Comparison of ENCODE assay signal across 1 cellular context in the genomic region with DNA sequence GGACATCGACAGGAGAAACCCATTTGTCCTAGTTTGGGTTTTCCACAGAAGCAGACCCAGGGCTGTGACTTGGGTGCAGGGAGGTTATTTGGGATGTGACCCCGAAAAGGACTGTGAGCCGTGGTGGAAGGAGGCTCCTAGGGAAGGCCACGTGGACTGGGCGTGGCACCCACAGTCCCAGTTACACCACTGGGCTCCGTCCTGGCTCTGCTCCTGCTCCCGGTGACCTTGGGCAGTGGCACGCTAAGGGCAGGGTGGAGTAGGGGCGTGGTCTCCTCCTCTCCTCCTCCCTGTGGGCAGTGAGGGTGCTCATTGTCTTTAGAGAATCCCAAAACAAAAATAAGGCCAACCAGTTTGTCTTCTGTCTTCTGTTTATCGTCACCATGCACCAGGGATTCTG.
TF ChIP-seq lines count a peak whose summit lies in the region.

No MANE protein-coding gene starts in this region.

TF ChIP-seq in GM23338, 12 proteins besides CTCF, POLR2A, EP300 and RAD21 (continued from another document):
- TF ChIP-seq, protein P1, sequence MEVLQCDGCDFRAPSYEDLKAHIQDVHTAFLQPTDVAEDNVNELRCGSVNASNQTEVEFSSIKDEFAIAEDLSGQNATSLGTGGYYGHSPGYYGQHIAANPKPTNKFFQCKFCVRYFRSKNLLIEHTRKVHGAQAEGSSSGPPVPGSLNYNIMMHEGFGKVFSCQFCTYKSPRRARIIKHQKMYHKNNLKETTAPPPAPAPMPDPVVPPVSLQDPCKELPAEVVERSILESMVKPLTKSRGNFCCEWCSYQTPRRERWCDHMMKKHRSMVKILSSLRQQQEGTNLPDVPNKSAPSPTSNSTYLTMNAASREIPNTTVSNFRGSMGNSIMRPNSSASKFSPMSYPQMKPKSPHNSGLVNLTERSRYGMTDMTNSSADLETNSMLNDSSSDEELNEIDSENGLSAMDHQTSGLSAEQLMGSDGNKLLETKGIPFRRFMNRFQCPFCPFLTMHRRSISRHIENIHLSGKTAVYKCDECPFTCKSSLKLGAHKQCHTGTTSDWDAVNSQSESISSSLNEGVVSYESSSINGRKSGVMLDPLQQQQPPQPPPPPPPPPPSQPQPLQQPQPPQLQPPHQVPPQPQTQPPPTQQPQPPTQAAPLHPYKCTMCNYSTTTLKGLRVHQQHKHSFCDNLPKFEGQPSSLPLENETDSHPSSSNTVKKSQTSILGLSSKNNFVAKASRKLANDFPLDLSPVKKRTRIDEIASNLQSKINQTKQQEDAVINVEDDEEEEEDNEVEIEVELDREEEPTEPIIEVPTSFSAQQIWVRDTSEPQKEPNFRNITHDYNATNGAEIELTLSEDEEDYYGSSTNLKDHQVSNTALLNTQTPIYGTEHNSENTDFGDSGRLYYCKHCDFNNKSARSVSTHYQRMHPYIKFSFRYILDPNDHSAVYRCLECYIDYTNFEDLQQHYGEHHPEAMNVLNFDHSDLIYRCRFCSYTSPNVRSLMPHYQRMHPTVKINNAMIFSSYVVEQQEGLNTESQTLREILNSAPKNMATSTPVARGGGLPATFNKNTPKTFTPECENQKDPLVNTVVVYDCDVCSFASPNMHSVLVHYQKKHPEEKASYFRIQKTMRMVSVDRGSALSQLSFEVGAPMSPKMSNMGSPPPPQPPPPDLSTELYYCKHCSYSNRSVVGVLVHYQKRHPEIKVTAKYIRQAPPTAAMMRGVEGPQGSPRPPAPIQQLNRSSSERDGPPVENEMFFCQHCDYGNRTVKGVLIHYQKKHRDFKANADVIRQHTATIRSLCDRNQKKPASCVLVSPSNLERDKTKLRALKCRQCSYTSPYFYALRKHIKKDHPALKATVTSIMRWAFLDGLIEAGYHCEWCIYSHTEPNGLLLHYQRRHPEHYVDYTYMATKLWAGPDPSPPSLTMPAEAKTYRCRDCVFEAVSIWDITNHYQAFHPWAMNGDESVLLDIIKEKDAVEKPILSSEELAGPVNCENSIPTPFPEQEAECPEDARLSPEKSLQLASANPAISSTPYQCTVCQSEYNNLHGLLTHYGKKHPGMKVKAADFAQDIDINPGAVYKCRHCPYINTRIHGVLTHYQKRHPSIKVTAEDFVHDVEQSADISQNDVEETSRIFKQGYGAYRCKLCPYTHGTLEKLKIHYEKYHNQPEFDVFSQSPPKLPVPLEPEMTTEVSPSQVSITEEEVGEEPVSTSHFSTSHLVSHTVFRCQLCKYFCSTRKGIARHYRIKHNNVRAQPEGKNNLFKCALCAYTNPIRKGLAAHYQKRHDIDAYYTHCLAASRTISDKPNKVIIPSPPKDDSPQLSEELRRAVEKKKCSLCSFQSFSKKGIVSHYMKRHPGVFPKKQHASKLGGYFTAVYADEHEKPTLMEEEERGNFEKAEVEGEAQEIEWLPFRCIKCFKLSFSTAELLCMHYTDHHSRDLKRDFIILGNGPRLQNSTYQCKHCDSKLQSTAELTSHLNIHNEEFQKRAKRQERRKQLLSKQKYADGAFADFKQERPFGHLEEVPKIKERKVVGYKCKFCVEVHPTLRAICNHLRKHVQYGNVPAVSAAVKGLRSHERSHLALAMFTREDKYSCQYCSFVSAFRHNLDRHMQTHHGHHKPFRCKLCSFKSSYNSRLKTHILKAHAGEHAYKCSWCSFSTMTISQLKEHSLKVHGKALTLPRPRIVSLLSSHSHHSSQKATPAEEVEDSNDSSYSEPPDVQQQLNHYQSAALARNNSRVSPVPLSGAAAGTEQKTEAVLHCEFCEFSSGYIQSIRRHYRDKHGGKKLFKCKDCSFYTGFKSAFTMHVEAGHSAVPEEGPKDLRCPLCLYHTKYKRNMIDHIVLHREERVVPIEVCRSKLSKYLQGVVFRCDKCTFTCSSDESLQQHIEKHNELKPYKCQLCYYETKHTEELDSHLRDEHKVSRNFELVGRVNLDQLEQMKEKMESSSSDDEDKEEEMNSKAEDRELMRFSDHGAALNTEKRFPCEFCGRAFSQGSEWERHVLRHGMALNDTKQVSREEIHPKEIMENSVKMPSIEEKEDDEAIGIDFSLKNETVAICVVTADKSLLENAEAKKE (CRISPR knock-in tag; IDR thresholded peaks at IDR 0.05) = no peak
- TF ChIP-seq, protein P2, sequence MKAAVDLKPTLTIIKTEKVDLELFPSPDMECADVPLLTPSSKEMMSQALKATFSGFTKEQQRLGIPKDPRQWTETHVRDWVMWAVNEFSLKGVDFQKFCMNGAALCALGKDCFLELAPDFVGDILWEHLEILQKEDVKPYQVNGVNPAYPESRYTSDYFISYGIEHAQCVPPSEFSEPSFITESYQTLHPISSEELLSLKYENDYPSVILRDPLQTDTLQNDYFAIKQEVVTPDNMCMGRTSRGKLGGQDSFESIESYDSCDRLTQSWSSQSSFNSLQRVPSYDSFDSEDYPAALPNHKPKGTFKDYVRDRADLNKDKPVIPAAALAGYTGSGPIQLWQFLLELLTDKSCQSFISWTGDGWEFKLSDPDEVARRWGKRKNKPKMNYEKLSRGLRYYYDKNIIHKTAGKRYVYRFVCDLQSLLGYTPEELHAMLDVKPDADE (IDR thresholded peaks at IDR 0.05) = no peak
- TF ChIP-seq EZH2phosphoT487 (IDR thresholded peaks at IDR 0.05; ENCODE audit: unreplicated experiment) (no peak), ZNF114 (CRISPR knock-in tag; IDR thresholded peaks at IDR 0.05) (no peak), POLR2AphosphoS5 (IDR thresholded peaks at IDR 0.05; ENCODE audit: low read depth) (no peak), JUNB (IDR thresholded peaks at IDR 0.05; ENCODE audit: unreplicated experiment) (no peak)
- TF ChIP-seq, protein P3, sequence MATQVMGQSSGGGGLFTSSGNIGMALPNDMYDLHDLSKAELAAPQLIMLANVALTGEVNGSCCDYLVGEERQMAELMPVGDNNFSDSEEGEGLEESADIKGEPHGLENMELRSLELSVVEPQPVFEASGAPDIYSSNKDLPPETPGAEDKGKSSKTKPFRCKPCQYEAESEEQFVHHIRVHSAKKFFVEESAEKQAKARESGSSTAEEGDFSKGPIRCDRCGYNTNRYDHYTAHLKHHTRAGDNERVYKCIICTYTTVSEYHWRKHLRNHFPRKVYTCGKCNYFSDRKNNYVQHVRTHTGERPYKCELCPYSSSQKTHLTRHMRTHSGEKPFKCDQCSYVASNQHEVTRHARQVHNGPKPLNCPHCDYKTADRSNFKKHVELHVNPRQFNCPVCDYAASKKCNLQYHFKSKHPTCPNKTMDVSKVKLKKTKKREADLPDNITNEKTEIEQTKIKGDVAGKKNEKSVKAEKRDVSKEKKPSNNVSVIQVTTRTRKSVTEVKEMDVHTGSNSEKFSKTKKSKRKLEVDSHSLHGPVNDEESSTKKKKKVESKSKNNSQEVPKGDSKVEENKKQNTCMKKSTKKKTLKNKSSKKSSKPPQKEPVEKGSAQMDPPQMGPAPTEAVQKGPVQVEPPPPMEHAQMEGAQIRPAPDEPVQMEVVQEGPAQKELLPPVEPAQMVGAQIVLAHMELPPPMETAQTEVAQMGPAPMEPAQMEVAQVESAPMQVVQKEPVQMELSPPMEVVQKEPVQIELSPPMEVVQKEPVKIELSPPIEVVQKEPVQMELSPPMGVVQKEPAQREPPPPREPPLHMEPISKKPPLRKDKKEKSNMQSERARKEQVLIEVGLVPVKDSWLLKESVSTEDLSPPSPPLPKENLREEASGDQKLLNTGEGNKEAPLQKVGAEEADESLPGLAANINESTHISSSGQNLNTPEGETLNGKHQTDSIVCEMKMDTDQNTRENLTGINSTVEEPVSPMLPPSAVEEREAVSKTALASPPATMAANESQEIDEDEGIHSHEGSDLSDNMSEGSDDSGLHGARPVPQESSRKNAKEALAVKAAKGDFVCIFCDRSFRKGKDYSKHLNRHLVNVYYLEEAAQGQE (IDR thresholded peaks at IDR 0.05; ENCODE audit: unreplicated experiment) = no peak
